In genomic region chr17:44222112-44222869, GRCh38 we compare ENCODE assay signal across 8 cellular contexts. TPM values are rescaled to one million over a fixed set of nuclear protein-coding genes. Genes with fewer than 3 reads are reported as not detected.
A peak's percentile ranks its signal among the peaks of the same experiment; 100 is the strongest.
DNase-seq lines count a peak whose midpoint lies in the region; ATAC-seq and TF ChIP-seq lines count a peak whose summit lies in the region.
"Had no signal": no experiment of that assay in that cellular context is flagged by ENCODE, and none has a peak within 500 bp of the region (broad histone marks: within the 10 kb centered on the region; RNA-seq: fewer than 3 reads in every experiment).

No MANE protein-coding gene starts in this region.

- H3K27me3 Mint-ChIP-seq in T-cell: peaks cover 0 to 1% of the 10 kb centered on the region in 2 donors

- H3K27ac Mint-ChIP-seq in T-cell: peak overlapping the region; percentile 90 to 94

- DNase-seq in GM10248 (ENCODE audit: extremely low spot score) (peak; percentile 75), NCI-H128 (lab: John Stamatoyannopoulos, UW; ENCODE audit: unreplicated experiment) (peak; percentile 28), T-cell (peak in 10 of 34 experiments; percentile 21 to 48 (median 40)), caudate nucleus (lab: John Stamatoyannopoulos, UW) (peak in 60 of 61 donors; percentile 41 to 92 (median 75)), iPS-NIHi7 (ENCODE audit: extremely low spot score) (peak; percentile 89), sciatic nerve (ENCODE audit: low spot score) (peak; percentile 87)
- DNase-seq in activated CD4-positive, CD25-positive, alpha-beta regulatory T cell treated with anti-CD3 and anti-CD28 coated beads, Interleukin-2, amount 50 U/mL, for 72 hours: no peak

- POLR2A ChIA-PET in GM10248 (lab: Yijun Ruan, JAX) (interaction anchor here (0.5 to 1.2 kb wide), 6 partner anchors 23 to 1214 kb away, joined by 3 to 7 read pairs (median 4); partner anchors contain the start of gene ATXN7L3), T-cell (lab: Charles Lee) (interaction anchor here (0.6 to 0.7 kb wide), 6 partner anchors 21 to 297 kb away, joined by 3 to 16 read pairs (median 5); no protein-coding TSS in a partner anchor)

- peak overlapping the region; percentile 93 to 98 (median 97) for H3K4me3 Mint-ChIP-seq in T-cell

- CTCF ChIA-PET in GM10248 (lab: Yijun Ruan, JAX) (interaction anchor here (0.7 to 15.0 kb wide), 15 partner anchors 9 to 130 kb away, joined by 3 to 234 read pairs (median 3); partner anchors contain the start of gene GRN), T-cell (lab: Charles Lee) (interaction anchor here (0.6 to 2.6 kb wide), 14 partner anchors 10 to 655 kb away, joined by 3 to 12 read pairs (median 4); partner anchors contain the start of genes FAM171A2 (in 1 of the 2) and TMUB2 (in 1 of the 2))

- no peaks in the 10 kb centered on the region for H3K36me3 Mint-ChIP-seq in T-cell

- no peaks in the 10 kb centered on the region for H3K9me3 Mint-ChIP-seq in T-cell

- intact Hi-C loops in sciatic nerve (cut with DNase I): no loop called here

- no peak for ATAC-seq in T-cell (replicated peaks in 1 of 4)
- peak; percentile 67 for ATAC-seq in sciatic nerve

- H3K27ac ChIP-seq in caudate nucleus (ENCODE audit: low read depth, low read length): peak overlapping the region; percentile 96

- no peak for TF ChIP-seq CTCF in GM10248 (IDR thresholded peaks at IDR 0.05; ENCODE audit: control extremely low read depth, extremely low read depth, low read depth, missing control alignments)

- H3K4me1 Mint-ChIP-seq in T-cell: peaks cover 14 to 15% (median 15%) of the 10 kb centered on the region in 3 donors

RNA-seq across cellular contexts. Expression of gene UBTF, which starts 2.8 kb away (rescaled TPM):
- total RNA-seq in T-cell (100 to 1,000 TPM; 162 to 228 (median 213) TPM), sciatic nerve (76.6 TPM)

RNA-seq across cellular contexts. Expression of gene ATXN7L3, which starts 22.6 kb away (rescaled TPM):
- total RNA-seq in T-cell (100 to 1,000 TPM; 101 to 130 (median 125) TPM), sciatic nerve (59.8 TPM)

RNA-seq across cellular contexts. Expression of gene TMUB2, which starts 35.5 kb away (rescaled TPM):
- 10 to 100 TPM; 42.0 to 46.6 (median 43.0) TPM for total RNA-seq in T-cell
- 33.0 TPM for total RNA-seq in sciatic nerve

RNA-seq across cellular contexts. Expression of gene SLC4A1, which starts 45.6 kb away (rescaled TPM):
- total RNA-seq in T-cell: not detected
- 47.6 TPM for total RNA-seq in sciatic nerve
- total RNA-seq: pulmonary artery endothelial cell had no signal

RNA-seq across cellular contexts. Expression of gene ASB16, which starts 51.8 kb away (rescaled TPM):
- total RNA-seq in T-cell (under 1 TPM in 1 of 5 donors, not detected in 4; 0.15 TPM), sciatic nerve (0.36 TPM)
- total RNA-seq: pulmonary artery endothelial cell had no signal
